ENCODE assay signal across 1 cellular context in the genomic region with DNA sequence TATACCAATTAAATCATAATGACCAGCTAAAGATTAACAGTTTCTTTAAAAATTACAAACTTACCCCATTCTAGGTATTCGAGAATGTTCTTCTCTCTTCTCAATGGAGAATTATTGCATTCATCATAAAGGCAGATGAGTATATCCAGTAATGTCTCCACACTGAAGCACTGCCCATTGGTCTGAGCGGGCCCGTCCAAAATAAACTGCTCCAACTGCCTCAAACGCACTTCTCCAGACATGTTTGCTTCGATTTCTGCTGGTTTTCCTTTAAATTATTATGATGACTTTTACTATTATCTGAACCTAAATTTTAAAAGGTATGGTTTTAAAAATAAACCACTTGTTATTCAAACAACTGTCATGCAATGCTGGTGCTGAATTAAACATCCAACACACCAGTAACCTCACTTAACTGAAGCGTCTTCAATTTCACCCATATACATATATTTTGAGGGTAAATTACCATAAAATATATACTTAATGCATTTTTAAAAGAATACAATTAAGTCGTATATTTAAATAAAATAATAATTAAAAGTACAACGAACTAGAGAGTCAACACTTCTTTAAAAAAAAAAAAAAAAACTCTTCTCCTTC.
TF ChIP-seq lines count a peak whose summit lies in the region.

No MANE protein-coding gene starts in this region.

TF ChIP-seq in HepG2, 621 proteins besides CTCF, POLR2A, EP300 and RAD21:
- TF ChIP-seq MXD1 (CRISPR knock-in tag; IDR thresholded peaks at IDR 0.05) (no peak), ZNF878 (CRISPR knock-in tag; IDR thresholded peaks at IDR 0.05) (no peak), MYC (CRISPR knock-in tag; IDR thresholded peaks at IDR 0.05; ENCODE audit: borderline replicate concordance) (no peak), SSRP1 (CRISPR knock-in tag; IDR thresholded peaks at IDR 0.05) (no peak), ZNF557 (CRISPR knock-in tag; IDR thresholded peaks at IDR 0.05) (no peak), ZNF350 (CRISPR knock-in tag; IDR thresholded peaks at IDR 0.05; ENCODE audit: borderline replicate concordance, low read depth) (no peak), ZBTB25 (CRISPR knock-in tag; IDR thresholded peaks at IDR 0.05) (no peak), FOXM1 (CRISPR knock-in tag; IDR thresholded peaks at IDR 0.05) (no peak), ZNF460 (CRISPR knock-in tag; IDR thresholded peaks at IDR 0.05; ENCODE audit: borderline replicate concordance) (no peak), RCOR2 (CRISPR knock-in tag; IDR thresholded peaks at IDR 0.05) (no peak), ZNF598 (CRISPR knock-in tag; IDR thresholded peaks at IDR 0.05; ENCODE audit: borderline replicate concordance) (no peak), ZNF225 (CRISPR knock-in tag; IDR thresholded peaks at IDR 0.05) (no peak)
- TF ChIP-seq, protein P1, sequence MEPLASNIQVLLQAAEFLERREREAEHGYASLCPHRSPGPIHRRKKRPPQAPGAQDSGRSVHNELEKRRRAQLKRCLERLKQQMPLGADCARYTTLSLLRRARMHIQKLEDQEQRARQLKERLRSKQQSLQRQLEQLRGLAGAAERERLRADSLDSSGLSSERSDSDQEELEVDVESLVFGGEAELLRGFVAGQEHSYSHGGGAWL (CRISPR knock-in tag; IDR thresholded peaks at IDR 0.05) = no peak
